ENCODE assay signal across 8 cellular contexts in genomic region chr5:141703133-141703561, GRCh38. TPM values are rescaled to one million over a fixed set of nuclear protein-coding genes. Genes with fewer than 3 reads are reported as not detected.
DNase-seq lines count a peak whose midpoint lies in the region; ATAC-seq, FAIRE-seq and TF ChIP-seq lines count a peak whose summit lies in the region.

No MANE protein-coding gene starts in this region.

- intact Hi-C loops in CD8-positive, alpha-beta T cell (cut with DNase I, micrococcal nuclease) = no loop called here
- intact Hi-C loops in ovary (cut with DNase I) = loop anchor here in 3 of 4 donors (2.0 to 5.0 kb wide), 4 partner anchors 174 to 254 kb away; partner anchors contain the start of genes PCDH1 (in 1 of the 3) and PCDH12 (in 1 of the 3)

- no peak for FAIRE-seq in H1 (lab: Jason Lieb, UNC)

- CTCF ChIA-PET in CD8-positive, alpha-beta T cell (lab: Charles Lee) = interaction anchor here (0.7 to 16.5 kb wide), 30 partner anchors 9 to 452 kb away, joined by 3 to 350 read pairs (median 3); partner anchors contain the start of genes ARAP3, FCHSD1, PCDH1 and PCDH12
- CTCF ChIA-PET in H1 (lab: Charles Lee; ENCODE audit: partially characterized antibody) = interaction anchor here (0.6 to 15.1 kb wide), 47 partner anchors 8 to 263 kb away, joined by 3 to 345 read pairs (median 6); partner anchors contain the start of genes DELE1, PCDH1 and PCDH12

- 4% methylated on average over 16 of the region's 16 CpGs; no CpG with 5 or more reads in 1 of the 2 experiments for whole genome bisulfite sequencing in H1 (ENCODE audit: extremely low coverage in 1 of 2, insufficient coverage in 1 of 2, insufficient read length in 1 of 2, insufficient replicate concordance in 2 of 2, low coverage in 1 of 2, low lambda C conversion rate in 2 of 2, missing lambda C conversion rate in 1 of 2), 2 experiments
- no CpG with 5 or more reads among the region's 16 CpGs for whole genome bisulfite sequencing in neuronal stem cell (ENCODE audit: extremely low coverage in 2 of 2, insufficient read length in 2 of 2, insufficient replicate concordance in 1 of 2), 2 donors
- 10 to 18% (median 13%) methylated on average over 16 of the region's 16 CpGs for WGBS in ovary, 3 donors

- no peaks in the 10 kb centered on the region for H4K20me1 ChIP-seq in H1 (replicated peaks in 1 of 2; ENCODE audit: control insufficient read depth in 1 of 2, insufficient read depth in 2 of 2, low read length in 2 of 2)

- no peak overlapping the region for H3K4me3 Mint-ChIP-seq in CD8-positive, alpha-beta T cell

- H3K9ac ChIP-seq in H1 (replicated peaks in 1 of 4; ENCODE audit: extremely low read depth in 1 of 4, low read depth in 3 of 4, low read length in 3 of 4) (0 out of 7 replicates have a peak overlapping the region, but pooled peaks of 1 of the 4 experiments have one; percentile 38), neuronal stem cell (ENCODE audit: low read depth, low read length, poor library complexity) (peak overlapping the region; percentile 38)

- peak overlapping the region; percentile 67 for H3K18ac ChIP-seq in H1 (ENCODE audit: extremely low read depth, low read length)
- peak overlapping the region; percentile 40 for H3K18ac ChIP-seq in neuronal stem cell (ENCODE audit: low read length)

- H2BK15ac ChIP-seq in H1 (ENCODE audit: low read length) = no peak overlapping the region
- H2BK15ac ChIP-seq in neuronal stem cell (ENCODE audit: low read length) = no peak overlapping the region

- TF ChIP-seq EP300 in H1 (IDR thresholded peaks at IDR 0.05; ENCODE audit: borderline replicate concordance in 1 of 2, low read depth in 2 of 2, low read length in 2 of 2) (no peak), ovary (IDR thresholded peaks at IDR 0.05) (no peak)

- H3K14ac ChIP-seq in H1 (ENCODE audit: insufficient read length) = no peak overlapping the region
- H3K14ac ChIP-seq in neuronal stem cell (ENCODE audit: low read length) = no peak overlapping the region

- TF ChIP-seq POLR2A in H1 (IDR thresholded peaks at IDR 0.05; ENCODE audit: control extremely low read depth in 1 of 2, low read depth in 2 of 2, low read length in 2 of 2) = no peak
- TF ChIP-seq POLR2A in ovary (IDR thresholded peaks at IDR 0.05) = no peak

- no peak overlapping the region; the same call in 1 of the 2 replicates for H2AK5ac ChIP-seq in H1 (ENCODE audit: low read depth, low read length)
- no peak overlapping the region for H2AK5ac ChIP-seq in neuronal stem cell (ENCODE audit: low read depth, low read length)

- TF ChIP-seq RAD21 in H1 (IDR thresholded peaks at IDR 0.05 in 1 of 2, conservative IDR thresholded peaks at IDR 0.05 in 1 of 2; ENCODE audit: low read depth in 2 of 2, low read length in 2 of 2) = no peak

- H4K91ac ChIP-seq in H1 (replicated peaks; ENCODE audit: insufficient read length, low read length) (no peak overlapping the region), neuronal stem cell (ENCODE audit: low read depth, low read length, poor library complexity) (no peak overlapping the region)

- H3K4me1 Mint-ChIP-seq in CD8-positive, alpha-beta T cell (ENCODE audit: low read depth) = peaks cover 19% of the 10 kb centered on the region

- TF ChIP-seq CTCF in CD8-positive, alpha-beta T cell (IDR thresholded peaks at IDR 0.05) = no peak
- no peak for TF ChIP-seq CTCF in H1 (IDR thresholded peaks at IDR 0.05; ENCODE audit: control extremely low read depth in 1 of 3, insufficient read depth in 1 of 3, low read depth in 1 of 3, low read length in 3 of 3)
- TF ChIP-seq CTCF in ovary (IDR thresholded peaks at IDR 0.05) = no peak

- H3K27ac ChIP-seq in CD8-positive, alpha-beta T cell (ENCODE audit: low read depth, low read length) = no peak overlapping the region
- H3K27ac ChIP-seq in H1 (ENCODE audit: low read depth, low read length) (no peak overlapping the region), neuronal stem cell (replicated peaks; ENCODE audit: low read length) (no peak overlapping the region), ovary (no peak overlapping the region)

- H2AFZ ChIP-seq in H1 (ENCODE audit: low read length) (0 out of 2 replicates have a peak overlapping the region, but pooled peaks have one; percentile 5), neuronal stem cell (ENCODE audit: low read length) (peak overlapping the region; percentile 89)

- no peak overlapping the region for H2BK20ac ChIP-seq in H1 (ENCODE audit: low read length)

- H3K23me2 ChIP-seq in H1 (ENCODE audit: low read depth, low read length) = peaks cover 11% of the 10 kb centered on the region; the same call in 1 of the 2 replicates

- no peaks in the 10 kb centered on the region for H3K36me3 Mint-ChIP-seq in CD8-positive, alpha-beta T cell

- H2BK120ac ChIP-seq in H1 (replicated peaks; ENCODE audit: low read depth, low read length) = no peak overlapping the region
- H2BK120ac ChIP-seq in neuronal stem cell (ENCODE audit: low read depth, low read length) = no peak overlapping the region

- H3K9me3 ChIP-seq in CD8-positive, alpha-beta T cell (ENCODE audit: low read length) = no peaks in the 10 kb centered on the region
- H3K9me3 ChIP-seq in H1 (ENCODE audit: insufficient read depth in 2 of 2, low read depth in 1 of 2, low read length in 1 of 2) (no peaks in the 10 kb centered on the region), neuronal stem cell (replicated peaks in 1 of 2; ENCODE audit: control insufficient read depth in 2 of 2, insufficient read depth in 1 of 2, low read depth in 1 of 2, low read length in 2 of 2) (no peaks in the 10 kb centered on the region), ovary (no peaks in the 10 kb centered on the region)

- no peaks in the 10 kb centered on the region for H3K27me3 ChIP-seq in CD8-positive, alpha-beta T cell (ENCODE audit: insufficient read depth, low read length)
- H3K27me3 ChIP-seq in H1 (replicated peaks in 1 of 4; ENCODE audit: control insufficient read depth in 3 of 4, extremely low read depth in 1 of 4, insufficient read depth in 3 of 4, low read length in 3 of 4) (peaks cover 0 to 36% (median 30%) of the 10 kb centered on the region in 4 experiments; a peak in 6 of 7 replicates), neuronal stem cell (ENCODE audit: control insufficient read depth in 3 of 3, insufficient read depth in 3 of 3, low read depth in 1 of 3, low read length in 3 of 3) (peaks cover 0 to 77% (median 36%) of the 10 kb centered on the region in 3 experiments), ovary (no peaks in the 10 kb centered on the region)

- ATAC-seq in CD8-positive, alpha-beta T cell = no peak
- no peak for ATAC-seq in HG03432 (IDR thresholded peaks at IDR 0.05; ENCODE audit: unreplicated experiment)

- H2BK12ac ChIP-seq in H1 (ENCODE audit: low read depth, low read length) (peak overlapping the region; percentile 94; the same call in 1 of the 2 replicates), neuronal stem cell (ENCODE audit: low read length) (no peak overlapping the region)

- H3K4ac ChIP-seq in H1 (replicated peaks; ENCODE audit: insufficient read length, low read depth, low read length) (no peak overlapping the region), neuronal stem cell (ENCODE audit: low read length) (no peak overlapping the region)

- H3K27ac Mint-ChIP-seq in CD8-positive, alpha-beta T cell = peak overlapping the region; percentile 41

- H3K4me2 ChIP-seq in H1 (ENCODE audit: insufficient read depth in 1 of 2, low read depth in 2 of 2, low read length in 2 of 2) = peak overlapping the region; percentile 87 to 98
- peak overlapping the region; percentile 94 for H3K4me2 ChIP-seq in neuronal stem cell (ENCODE audit: insufficient read depth, low read length, poor library complexity, severe bottlenecking)

- POLR2A ChIA-PET in CD8-positive, alpha-beta T cell (lab: Charles Lee) = interaction anchor here (2.0 to 3.6 kb wide), 3 partner anchors 10 to 258 kb away, joined by 6 to 15 read pairs (median 7); partner anchors contain the start of gene PCDH1
- POLR2A ChIA-PET in H1 (lab: Charles Lee; ENCODE audit: partially characterized antibody) = interaction anchor here (0.7 to 3.6 kb wide), 11 partner anchors 10 to 179 kb away, joined by 3 to 15 read pairs (median 5); no protein-coding TSS in a partner anchor

- no peak overlapping the region for H4K8ac ChIP-seq in H1 (ENCODE audit: extremely low read depth, insufficient read depth, low read length)
- H4K8ac ChIP-seq in neuronal stem cell (ENCODE audit: low read depth, low read length) = no peak overlapping the region

- H2BK5ac ChIP-seq in H1 (ENCODE audit: low read depth, low read length) (no peak overlapping the region), neuronal stem cell (ENCODE audit: low read length) (no peak overlapping the region)

- no peaks in the 10 kb centered on the region for H3K36me3 ChIP-seq in CD8-positive, alpha-beta T cell (ENCODE audit: insufficient read depth, low read length)
- H3K36me3 ChIP-seq in H1 (ENCODE audit: control insufficient read depth in 2 of 4, insufficient read depth in 4 of 4, low read length in 3 of 4) (no peaks in the 10 kb centered on the region), neuronal stem cell (replicated peaks in 1 of 2; ENCODE audit: control insufficient read depth in 2 of 2, insufficient read depth in 2 of 2, low read length in 2 of 2) (no peaks in the 10 kb centered on the region), ovary (no peaks in the 10 kb centered on the region)

- H3K4me3 ChIP-seq in CD8-positive, alpha-beta T cell (ENCODE audit: low read depth, low read length) = peak overlapping the region; percentile 89
- peak overlapping the region; percentile 59 to 76 (median 67) for H3K4me3 ChIP-seq in H1 (ENCODE audit: extremely low read depth in 1 of 4, insufficient read depth in 2 of 4, low read depth in 3 of 4, low read length in 4 of 4)
- no peak overlapping the region for H3K4me3 ChIP-seq in neuronal stem cell (ENCODE audit: low read length in 2 of 2)
- no peak overlapping the region for H3K4me3 ChIP-seq in ovary

- no peaks in the 10 kb centered on the region for H3K79me2 ChIP-seq in H1 (ENCODE audit: control insufficient read depth in 1 of 2, insufficient read depth in 2 of 2, low read length in 2 of 2)

- H3K56ac ChIP-seq in H1 (replicated peaks; ENCODE audit: insufficient read length, low read depth, low read length) = no peak overlapping the region

- no peak overlapping the region for H4K5ac ChIP-seq in H1 (ENCODE audit: insufficient read length, low read depth, low read length)

- no peak overlapping the region for H3K23ac ChIP-seq in H1 (ENCODE audit: insufficient read length)
- H3K23ac ChIP-seq in neuronal stem cell (ENCODE audit: low read depth, low read length, poor library complexity) = no peak overlapping the region

- H3K27me3 Mint-ChIP-seq in CD8-positive, alpha-beta T cell (ENCODE audit: low read depth) = peaks cover 32% of the 10 kb centered on the region

- H3K9me3 Mint-ChIP-seq in CD8-positive, alpha-beta T cell = no peaks in the 10 kb centered on the region

- H3K79me1 ChIP-seq in H1 (ENCODE audit: low read depth, low read length) = no peaks in the 10 kb centered on the region
- no peaks in the 10 kb centered on the region for H3K79me1 ChIP-seq in neuronal stem cell (ENCODE audit: low read depth, low read length)

- no peak for DNase-seq in CD8-positive, alpha-beta T cell
- peak; percentile 44 for DNase-seq in NCI-H69 (lab: John Stamatoyannopoulos, UW)
- no peak for DNase-seq in H1 (ENCODE audit: low read depth in 1 of 2, low spot score in 2 of 2)
- no peak for DNase-seq in neuronal stem cell (ENCODE audit: low spot score)
- no peak for DNase-seq in ovary
- DNase-seq in HuH-7.5 (ENCODE audit: low spot score) = no peak
- no peak for DNase-seq in COR-L47 (lab: John Stamatoyannopoulos, UW)

- H3K4me1 ChIP-seq in CD8-positive, alpha-beta T cell (ENCODE audit: insufficient read depth, low read length) = peaks cover 15% of the 10 kb centered on the region
- H3K4me1 ChIP-seq in H1 (replicated peaks in 1 of 4; ENCODE audit: control insufficient read depth in 3 of 4, insufficient read depth in 4 of 4, low read length in 3 of 4) (peaks cover 5 to 9% (median 5%) of the 10 kb centered on the region in 4 experiments), neuronal stem cell (ENCODE audit: control insufficient read depth in 2 of 2, insufficient read depth in 1 of 2, low read depth in 1 of 2, low read length in 2 of 2) (peaks cover 4 to 10% of the 10 kb centered on the region in 2 donors), ovary (ENCODE audit: insufficient read depth) (no peaks in the 10 kb centered on the region)

RNA-seq across cellular contexts. Expression of gene ARAP3, which starts 21.1 kb away (rescaled TPM):
- total RNA-seq in CD8-positive, alpha-beta T cell = 1 to 10 TPM in 1 of 2 experiments, under 1 TPM in 1; 0.73 to 1.2 TPM
- total RNA-seq in H1 (2021; fragmentation: NEBNext Ultra II Directional; extraction: Animal tissue kit (Norgen Biotek cat#: 25700)) = 45.7 and 48.6 TPM in 2 replicates
- polyA plus RNA-seq in H1 (2011; rRNA removed) = 14.4 and 19.7 TPM in 2 replicates
- polyA plus RNA-seq in H1 (2011; cell fraction: cytosol; rRNA removed) = 15.0 TPM
- 74.7 TPM for polyA plus RNA-seq in H1 (2011; cell fraction: nucleus; rRNA removed)
- 34.7 to 39.3 TPM (median 37.2 TPM) in 4 replicates for polyA plus RNA-seq in H1 (2012, experiment 1 of 2)
- 33.8 TPM for polyA plus RNA-seq in H1 (2012, experiment 2 of 2)
- 27.3 TPM for polyA plus RNA-seq in H1 (2013, experiment 1 of 2)
- polyA plus RNA-seq in H1 (2013, experiment 2 of 2) = 25.0 TPM
- polyA minus RNA-seq in H1 (2011; rRNA and poly(A)+ RNA removed) = 20.9 and 22.2 TPM in 2 replicates
- 20.5 TPM for polyA minus RNA-seq in H1 (2011; cell fraction: cytosol; rRNA and poly(A)+ RNA removed)
- polyA minus RNA-seq in H1 (2011; cell fraction: nucleus; rRNA and poly(A)+ RNA removed) = 27.6 TPM
- 19.7 TPM for polyA plus RNA-seq in neuronal stem cell (2013, experiment 1 of 2)
- 19.5 TPM for polyA plus RNA-seq in neuronal stem cell (2013, experiment 2 of 2)
- 10 to 100 TPM in 1 of 7 donors, 1 to 10 TPM in 6; 3.5 to 11.2 (median 9.3) TPM for total RNA-seq in ovary
- 1 to 10 TPM; 6.1 to 6.8 TPM for polyA plus RNA-seq in ovary

RNA-seq across cellular contexts. Expression of gene FCHSD1, which starts 51.9 kb away (rescaled TPM):
- 100 to 1,000 TPM in 1 of 2 experiments, 10 to 100 TPM in 1; 95.8 to 101 TPM for total RNA-seq in CD8-positive, alpha-beta T cell
- 30.1 and 32.2 TPM in 2 replicates for total RNA-seq in H1 (2021; fragmentation: NEBNext Ultra II Directional; extraction: Animal tissue kit (Norgen Biotek cat#: 25700))
- polyA plus RNA-seq in H1 (2011; rRNA removed) = 22.0 and 36.8 TPM in 2 replicates
- 51.4 TPM for polyA plus RNA-seq in H1 (2011; cell fraction: cytosol; rRNA removed)
- 345 TPM for polyA plus RNA-seq in H1 (2011; cell fraction: nucleus; rRNA removed)
- polyA plus RNA-seq in H1 (2012, experiment 1 of 2) = 26.3 to 30.1 TPM (median 27.0 TPM) in 4 replicates
- 13.2 TPM for polyA plus RNA-seq in H1 (2012, experiment 2 of 2)
- 22.6 TPM for polyA plus RNA-seq in H1 (2013, experiment 1 of 2)
- polyA plus RNA-seq in H1 (2013, experiment 2 of 2) = 19.8 TPM
- polyA minus RNA-seq in H1 (2011; rRNA and poly(A)+ RNA removed) = 16.2 and 17.4 TPM in 2 replicates
- polyA minus RNA-seq in H1 (2011; cell fraction: cytosol; rRNA and poly(A)+ RNA removed) = 15.9 TPM
- 56.3 TPM for polyA minus RNA-seq in H1 (2011; cell fraction: nucleus; rRNA and poly(A)+ RNA removed)
- polyA plus RNA-seq in neuronal stem cell (2013, experiment 1 of 2) = 11.3 TPM
- polyA plus RNA-seq in neuronal stem cell (2013, experiment 2 of 2) = 10.9 TPM
- 10 to 100 TPM; 21.1 to 35.2 (median 25.0) TPM for total RNA-seq in ovary
- polyA plus RNA-seq in ovary = 10 to 100 TPM; 10.4 to 21.8 TPM

Comparison
In these comparisons a context has a peak if more than half of its experiments do, and no peak if none do; other contexts are left out.
1. H3K4me3 ChIP-seq: peak in CD8-positive, alpha-beta T cell (single experiment) and H1 (4 of 4); none in neuronal stem cell (0 of 2) and ovary (single experiment).
2. intact Hi-C loops: an anchor here in ovary (2.0 to 5.0 kb wide); none called in CD8-positive, alpha-beta T cell.